Comparison of ENCODE assay signal across 8 cellular contexts in genomic region chr7:28180364-28181147, GRCh38. TPM values are rescaled to one million over a fixed set of nuclear protein-coding genes. Genes with fewer than 3 reads are reported as not detected.
A peak's percentile ranks its signal among the peaks of the same experiment; 100 is the strongest.
DNase-seq lines count a peak whose midpoint lies in the region; ATAC-seq, FAIRE-seq and TF ChIP-seq lines count a peak whose summit lies in the region.

JAZF1 (minus strand) TSS chr7:28180795.

- H3K27ac Mint-ChIP-seq in central memory CD8-positive, alpha-beta T cell (ENCODE audit: low read depth) = peak within 1 kb of the TSS; percentile 90

- no peaks in the 10 kb centered on the region for H3K36me3 ChIP-seq in keratinocyte (ENCODE audit: control insufficient read depth in 2 of 2, extremely low read depth in 1 of 2, insufficient read depth in 2 of 2, low read length in 2 of 2)
- no peaks in the 10 kb centered on the region for H3K36me3 ChIP-seq in spleen

- H3K4me2 ChIP-seq in keratinocyte (ENCODE audit: control insufficient read depth, extremely low read depth, insufficient read depth, low read depth, low read length) = peak within 1 kb of the TSS; percentile 72

- POLR2A ChIA-PET in GM10248 (lab: Yijun Ruan, JAX) = no interaction called here

- H3K9me3 ChIP-seq in keratinocyte (ENCODE audit: control insufficient read depth, low read depth, low read length) (no peaks in the 10 kb centered on the region), spleen (no peaks in the 10 kb centered on the region)

- H3K4me3 ChIP-seq in keratinocyte (ENCODE audit: control insufficient read depth in 2 of 3, extremely low read depth in 1 of 3, insufficient read depth in 2 of 3, low read depth in 1 of 3, low read length in 3 of 3) (peak within 1 kb of the TSS; percentile 52 to 82 (median 77)), spleen (peak within 1 kb of the TSS; percentile 43 to 86 (median 77))

- H3K4me3 Mint-ChIP-seq in central memory CD8-positive, alpha-beta T cell = peak within 1 kb of the TSS; percentile 88

- DNase-seq in GM10248 (ENCODE audit: extremely low spot score) (peak; percentile 35), NCI-H2029 (lab: John Stamatoyannopoulos, UW) (peak; percentile 56), keratinocyte (ENCODE audit: low read depth, low spot score) (no peak), spleen (peak; percentile 92)
- peak; percentile 37 for DNase-seq in activated CD4-positive, alpha-beta T cell treated with anti-CD3 and anti-CD28 coated beads for 1 hour
- peak; percentile 39 to 42 for DNase-seq in central memory CD8-positive, alpha-beta T cell (ENCODE audit: low spot score in 2 of 2)

- no peak within 1 kb of the TSS for H3K27ac ChIP-seq in keratinocyte (ENCODE audit: control insufficient read depth, insufficient read depth, low read length)
- H3K27ac ChIP-seq in spleen = peak within 1 kb of the TSS; percentile 60 to 93 (median 88)

- dilution Hi-C loops in keratinocyte (cut with MboI; ENCODE audit: extremely low pct_ligation_motif_present, low sequenced_read_pairs) = no loop called here

- peaks cover under 1% of the 10 kb centered on the region for H3K79me2 ChIP-seq in keratinocyte (ENCODE audit: control insufficient read depth, insufficient read depth, low read length)

- H3K9me3 Mint-ChIP-seq in central memory CD8-positive, alpha-beta T cell = no peaks in the 10 kb centered on the region

- no peak for TF ChIP-seq POLR2A in spleen (IDR thresholded peaks at IDR 0.05)

- H3K4me1 ChIP-seq in keratinocyte (ENCODE audit: control insufficient read depth, extremely low read depth, insufficient read depth, low read length) (peaks cover 6% of the 10 kb centered on the region), spleen (peaks cover 18 to 72% (median 56%) of the 10 kb centered on the region in 6 donors)

- intact Hi-C loops in spleen (cut with DNase I; ENCODE audit: low total_unique reads) = no loop called here

- FAIRE-seq in keratinocyte (lab: Jason Lieb, UNC) = no peak

- H3K27me3 ChIP-seq in keratinocyte (ENCODE audit: control insufficient read depth, extremely low read depth, insufficient read depth, low read length) = no peaks in the 10 kb centered on the region
- H3K27me3 ChIP-seq in spleen (replicated peaks in 1 of 7) = no peaks in the 10 kb centered on the region

- no peaks in the 10 kb centered on the region for H3K27me3 Mint-ChIP-seq in central memory CD8-positive, alpha-beta T cell

- peak; percentile 53 for ATAC-seq in central memory CD8-positive, alpha-beta T cell (replicated peaks; ENCODE audit: extremely low read depth, poor library complexity, severe bottlenecking)
- no peak for ATAC-seq in GM18520 (IDR thresholded peaks at IDR 0.05; ENCODE audit: unreplicated experiment)
- no peak for ATAC-seq in GM18502 (IDR thresholded peaks at IDR 0.05; ENCODE audit: poor library complexity, unreplicated experiment)

- no peaks in the 10 kb centered on the region for H4K20me1 ChIP-seq in keratinocyte (ENCODE audit: control insufficient read depth, extremely low read depth, insufficient read depth, low read length)

- TF ChIP-seq CTCF in GM10248 (IDR thresholded peaks at IDR 0.05; ENCODE audit: control extremely low read depth, extremely low read depth, low read depth, missing control alignments) = no peak
- no peak for TF ChIP-seq CTCF in keratinocyte (optimal IDR thresholded peaks at IDR 0.05 in 1 of 3, IDR thresholded peaks at IDR 0.05 in 1 of 3, conservative IDR thresholded peaks at IDR 0.05 in 1 of 3; ENCODE audit: extremely low read depth in 1 of 3, insufficient read depth in 2 of 3, low read length in 3 of 3)
- TF ChIP-seq CTCF in spleen (IDR thresholded peaks at IDR 0.05 in 8 of 11, conservative IDR thresholded peaks at IDR 0.05 in 3 of 11) = no peak

- WGBS in spleen, 5 donors = 0 to 2% (median 1%) methylated on average over 19 to 56 of the region's 64 CpGs

- peaks cover 11% of the 10 kb centered on the region for H3K36me3 Mint-ChIP-seq in central memory CD8-positive, alpha-beta T cell (ENCODE audit: insufficient read depth)

- H3K4me1 Mint-ChIP-seq in central memory CD8-positive, alpha-beta T cell = peaks cover 38% of the 10 kb centered on the region

- CTCF ChIA-PET in GM10248 (lab: Yijun Ruan, JAX) = interaction anchor here (0.9 to 1.0 kb wide), 3 partner anchors 12 to 119 kb away, joined by 3 read pairs; no protein-coding TSS in a partner anchor

- H2AFZ ChIP-seq in keratinocyte (ENCODE audit: control insufficient read depth, low read length) = peak within 1 kb of the TSS; percentile 72

- H3K9me1 ChIP-seq in keratinocyte (ENCODE audit: control insufficient read depth, extremely low read depth, insufficient read depth, low read length) = no peaks in the 10 kb centered on the region

- peak within 1 kb of the TSS; percentile 39 for H3K9ac ChIP-seq in keratinocyte (ENCODE audit: control insufficient read depth, extremely low read depth, insufficient read depth, low read length)

RNA-seq across cellular contexts. Expression of gene JAZF1, which starts in this region (rescaled TPM):
- polyA plus RNA-seq in keratinocyte (1.3 to 2.5 TPM (median 1.7 TPM) in 3 replicates), spleen (10 to 100 TPM; 13.5 to 16.4 (median 15.6) TPM)
- polyA plus RNA-seq in keratinocyte (2011; ENCODE audit: low read depth) = 1.6 TPM
- polyA plus RNA-seq in keratinocyte (2011; cell fraction: cytosol; rRNA removed) = 2.2 and 2.7 TPM in 2 replicates
- polyA plus RNA-seq in keratinocyte (2011; cell fraction: nucleus; rRNA removed) = 2.4 and 2.6 TPM in 2 replicates
- polyA plus RNA-seq in keratinocyte (2012; ENCODE audit: low replicate concordance) = 2.4 and 4.7 TPM in 2 replicates
- polyA minus RNA-seq in keratinocyte = 0.76 to 18.5 TPM (median 1.9 TPM) in 3 replicates
- polyA minus RNA-seq in keratinocyte (2011; cell fraction: cytosol; rRNA and poly(A)+ RNA removed) = 2.5 TPM
- polyA minus RNA-seq in keratinocyte (2011; cell fraction: nucleus; rRNA and poly(A)+ RNA removed) = 1.2 and 4.7 TPM in 2 replicates
- 10 to 100 TPM; 22.4 to 33.8 (median 28.5) TPM for total RNA-seq in spleen
